ENCODE assay signal across 34 cellular contexts in the genomic region with DNA sequence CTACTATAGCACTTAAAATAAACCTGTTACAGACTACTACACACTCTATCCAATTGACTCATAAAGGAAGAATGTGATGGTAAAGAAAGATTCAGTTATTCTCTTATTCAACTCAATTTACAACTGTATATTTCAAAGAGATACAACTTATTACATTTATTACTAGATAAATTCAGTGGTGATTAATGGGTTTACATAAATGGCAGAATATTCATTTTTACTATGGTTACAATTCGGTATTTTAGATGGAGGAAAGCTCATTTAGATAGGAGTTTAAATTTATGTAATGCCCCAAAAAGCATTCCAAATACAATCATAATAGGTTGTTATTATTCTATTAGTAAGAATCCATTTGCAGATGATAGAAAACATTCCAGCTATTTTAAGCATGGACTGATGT.
"Had no signal": no experiment of that assay in that cellular context is flagged by ENCODE, and none has a peak within 500 bp of the region (broad histone marks: within the 10 kb centered on the region; RNA-seq: fewer than 3 reads in every experiment).

No MANE protein-coding gene starts in this region.

- H3K9me3 ChIP-seq: adrenal gland, ascending aorta, body of pancreas, breast epithelium had no signal

- H3K4me1 ChIP-seq: adrenal gland, ascending aorta, body of pancreas, breast epithelium had no signal

- H3K27ac ChIP-seq: adrenal gland, body of pancreas, brain microvascular endothelial cell, breast epithelium, cardiac muscle cell had no signal

- FAIRE-seq: astrocyte, bronchial epithelial cell had no signal

- DNase-seq: activated effector memory CD4-positive, alpha-beta T cell treated with anti-CD3 and anti-CD28 coated beads, Interleukin-2, amount 50 U/mL, for 16 hours; activated effector memory CD4-positive, alpha-beta T cell treated with Interleukin-2 at 50 U/mL for 16 hours; activated gamma-delta T cell; activated gamma-delta T cell treated with Interleukin-2 at 50 U/mL for 16 hours; activated naive CD4-positive, alpha-beta T cell; activated naive CD4-positive, alpha-beta T cell treated with anti-CD3 and anti-CD28 coated beads for 36 hours; activated naive CD4-positive, alpha-beta T cell treated with anti-CD3 and anti-CD28 coated beads, Interleukin-2, amount 10 ng/mL, durations not matched to agents 7 days and 5 days; activated naive CD4-positive, alpha-beta T cell treated with anti-CD3 and anti-CD28 coated beads, Interleukin-2, amount 50 U/mL, for 16 hours; activated naive CD4-positive, alpha-beta T cell treated with Interleukin-2 at 50 U/mL for 16 hours; activated naive CD8-positive, alpha-beta T cell treated with anti-CD3 and anti-CD28 coated beads for 36 hours; activated naive CD8-positive, alpha-beta T cell treated with anti-CD3 and anti-CD28 coated beads, Interleukin-2, amount 10 ng/mL, durations not matched to agents 7 days and 5 days; activated naive CD8-positive, alpha-beta T cell treated with anti-CD3 and anti-CD28 coated beads, Interleukin-2, amount 50 U/mL, for 24 hours; activated T-cell treated with anti-CD3 and anti-CD28 coated beads, Interleukin-2, amount 50 U/mL, for 1 hour; activated T-cell treated with anti-CD3 and anti-CD28 coated beads, Interleukin-2, amount 50 U/mL, for 24 hours; activated T-cell treated with anti-CD3 and anti-CD28 coated beads, Interleukin-2, amount 50 U/mL, for 4 hours; activated T-cell treated with anti-CD3 and anti-CD28 coated beads, Interleukin-2, amount 50 U/mL, for 48 hours; activated T-cell treated with anti-CD3 and anti-CD28 coated beads, Interleukin-2, amount 50 U/mL, for 72 hours; adrenal gland; amniotic stem cell; amygdala; anterior cingulate cortex; aorta; body of pancreas; brain microvascular endothelial cell; caudate nucleus; central memory CD4-positive, alpha-beta T cell; cerebellar nuclear complex had no signal

- ATAC-seq: activated naive CD4-positive, alpha-beta T cell treated with anti-CD3 and anti-CD28 coated beads, Interleukin-2, amount 50 U/mL, for 72 hours; activated naive CD8-positive, alpha-beta T cell treated with anti-CD3 and anti-CD28 coated beads, Interleukin-2, amount 50 U/mL, for 24 hours; activated T-cell treated with anti-CD3 and anti-CD28 coated beads, Interleukin-2, amount 50 U/mL, for 4 hours; activated T-cell treated with anti-CD3 and anti-CD28 coated beads, Interleukin-2, amount 50 U/mL, for 72 hours; activated T-helper 17 cell treated with anti-CD3 and anti-CD28 coated beads, Interleukin-2, amount 50 U/mL, for 72 hours; body of pancreas had no signal

- H3K4me3 ChIP-seq: adrenal gland, ascending aorta, body of pancreas, breast epithelium, cardiac muscle cell had no signal

- H3K27me3 ChIP-seq: adrenal gland, ascending aorta, body of pancreas, brain microvascular endothelial cell, breast epithelium, cardiac muscle cell had no signal

- H3K36me3 ChIP-seq: adrenal gland, ascending aorta, brain microvascular endothelial cell, breast epithelium, cardiac muscle cell had no signal
